ENCODE assay signal across 19 cellular contexts in genomic region chr1:97143236-97143882, GRCh38.
DNase-seq lines count a peak whose midpoint lies in the region; ATAC-seq, FAIRE-seq and TF ChIP-seq lines count a peak whose summit lies in the region.
"Had no signal": no experiment of that assay in that cellular context is flagged by ENCODE, and none has a peak within 500 bp of the region (broad histone marks: within the 10 kb centered on the region; RNA-seq: fewer than 3 reads in every experiment).

No MANE protein-coding gene starts in this region.

- H3K36me3 ChIP-seq in bronchial epithelial cell (ENCODE audit: control insufficient read depth, insufficient read depth, low read length): no peaks in the 10 kb centered on the region
- H3K36me3 ChIP-seq: colonic mucosa, vagina had no signal

- no peak for TF ChIP-seq CTCF in bronchial epithelial cell (IDR thresholded peaks at IDR 0.05; ENCODE audit: insufficient read depth, low read length, severe bottlenecking)
- no peak for TF ChIP-seq CTCF in omental fat pad (IDR thresholded peaks at IDR 0.05)

- FAIRE-seq in bronchial epithelial cell (lab: Jason Lieb, UNC): no peak

- in situ Hi-C loops in Caki2 (cut with HindIII; ENCODE audit: low pct_unique_long_range_greater_than_20kb, low sequenced_read_pairs) (no loop called here), KBM-7 (cut with MboI; ENCODE audit: low pct_unique_long_range_greater_than_20kb, low sequenced_read_pairs) (no loop called here)

- H3K27me3 ChIP-seq in bronchial epithelial cell (ENCODE audit: control insufficient read depth, insufficient read depth, low read length): no peaks in the 10 kb centered on the region
- H3K27me3 ChIP-seq: colonic mucosa, vagina had no signal

- ATAC-seq in omental fat pad (ENCODE audit: low FRiP score): peak; percentile 52
- ATAC-seq in HG03354 (IDR thresholded peaks at IDR 0.05; ENCODE audit: poor library complexity, severe bottlenecking, unreplicated experiment): no peak
- no peak for ATAC-seq in HG03196 (IDR thresholded peaks at IDR 0.05; ENCODE audit: unreplicated experiment)
- ATAC-seq: natural killer cell had no signal

- H3K4me3 ChIP-seq in bronchial epithelial cell (ENCODE audit: low read depth, low read length): no peak overlapping the region
- H3K4me3 ChIP-seq: colonic mucosa, vagina had no signal

- DNase-seq in Caki2 (ENCODE audit: low read depth) (peak; percentile 19), M059J (ENCODE audit: low read depth) (peak; percentile 73), bronchial epithelial cell (ENCODE audit: low read depth) (peak; percentile 85), omental fat pad (ENCODE audit: low spot score) (no peak), KBM-7 (no peak), NOMO-1 treated with DMSO at 0.1 percent for 48 hours (lab: John Stamatoyannopoulos, UW; ENCODE audit: unreplicated experiment) (no peak)
- DNase-seq: activated gamma-delta T cell; CD4-positive, alpha-beta T cell; colonic mucosa; DMS53; foreskin melanocyte; KG1; natural killer cell; NCI-H1092 treated with DMSO at 0.1 percent for 48 hours; NCI-H2081 treated with DMSO at 0.1 percent for 48 hours; SHP77 treated with DMSO at 0.1 percent for 48 hours had no signal

Comparison
In these comparisons a context has a peak if more than half of its experiments do, and no peak if none do; other contexts are left out.
1. DNase-seq: peak in Caki2 (single experiment), M059J (single experiment) and bronchial epithelial cell (single experiment); none in omental fat pad (single experiment), KBM-7 (single experiment) and NOMO-1 treated with DMSO at 0.1 percent for 48 hours (single experiment).